ENCODE assay signal across 1 cellular context in the genomic region with DNA sequence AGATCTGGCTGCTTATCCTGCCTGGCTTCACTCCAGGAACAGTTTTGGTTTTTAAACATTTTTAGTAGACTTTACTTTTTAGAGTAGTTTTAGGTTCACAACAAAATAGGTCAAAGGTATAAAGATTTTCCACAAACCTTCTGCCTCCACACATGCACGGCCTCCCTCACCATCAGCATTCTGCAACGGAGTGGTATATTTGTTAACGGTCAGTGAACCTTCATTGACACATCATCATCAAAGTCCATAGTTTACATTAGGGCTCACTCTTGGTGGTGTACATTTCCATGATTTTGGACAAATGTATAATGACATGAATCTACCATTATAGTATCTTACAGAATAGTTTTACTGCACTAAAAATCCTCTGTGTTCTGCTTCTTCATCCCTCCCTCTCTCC.
TF ChIP-seq lines count a peak whose summit lies in the region.

No MANE protein-coding gene starts in this region.

TF ChIP-seq in liver, 16 proteins besides CTCF, POLR2A, EP300 and RAD21 (continued from another document):
- TF ChIP-seq, protein P1, sequence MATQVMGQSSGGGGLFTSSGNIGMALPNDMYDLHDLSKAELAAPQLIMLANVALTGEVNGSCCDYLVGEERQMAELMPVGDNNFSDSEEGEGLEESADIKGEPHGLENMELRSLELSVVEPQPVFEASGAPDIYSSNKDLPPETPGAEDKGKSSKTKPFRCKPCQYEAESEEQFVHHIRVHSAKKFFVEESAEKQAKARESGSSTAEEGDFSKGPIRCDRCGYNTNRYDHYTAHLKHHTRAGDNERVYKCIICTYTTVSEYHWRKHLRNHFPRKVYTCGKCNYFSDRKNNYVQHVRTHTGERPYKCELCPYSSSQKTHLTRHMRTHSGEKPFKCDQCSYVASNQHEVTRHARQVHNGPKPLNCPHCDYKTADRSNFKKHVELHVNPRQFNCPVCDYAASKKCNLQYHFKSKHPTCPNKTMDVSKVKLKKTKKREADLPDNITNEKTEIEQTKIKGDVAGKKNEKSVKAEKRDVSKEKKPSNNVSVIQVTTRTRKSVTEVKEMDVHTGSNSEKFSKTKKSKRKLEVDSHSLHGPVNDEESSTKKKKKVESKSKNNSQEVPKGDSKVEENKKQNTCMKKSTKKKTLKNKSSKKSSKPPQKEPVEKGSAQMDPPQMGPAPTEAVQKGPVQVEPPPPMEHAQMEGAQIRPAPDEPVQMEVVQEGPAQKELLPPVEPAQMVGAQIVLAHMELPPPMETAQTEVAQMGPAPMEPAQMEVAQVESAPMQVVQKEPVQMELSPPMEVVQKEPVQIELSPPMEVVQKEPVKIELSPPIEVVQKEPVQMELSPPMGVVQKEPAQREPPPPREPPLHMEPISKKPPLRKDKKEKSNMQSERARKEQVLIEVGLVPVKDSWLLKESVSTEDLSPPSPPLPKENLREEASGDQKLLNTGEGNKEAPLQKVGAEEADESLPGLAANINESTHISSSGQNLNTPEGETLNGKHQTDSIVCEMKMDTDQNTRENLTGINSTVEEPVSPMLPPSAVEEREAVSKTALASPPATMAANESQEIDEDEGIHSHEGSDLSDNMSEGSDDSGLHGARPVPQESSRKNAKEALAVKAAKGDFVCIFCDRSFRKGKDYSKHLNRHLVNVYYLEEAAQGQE (IDR thresholded peaks at IDR 0.05), result no peak
- TF ChIP-seq MAX (IDR thresholded peaks at IDR 0.05), result no peak
